ENCODE assay signal across 33 cellular contexts in the genomic region with DNA sequence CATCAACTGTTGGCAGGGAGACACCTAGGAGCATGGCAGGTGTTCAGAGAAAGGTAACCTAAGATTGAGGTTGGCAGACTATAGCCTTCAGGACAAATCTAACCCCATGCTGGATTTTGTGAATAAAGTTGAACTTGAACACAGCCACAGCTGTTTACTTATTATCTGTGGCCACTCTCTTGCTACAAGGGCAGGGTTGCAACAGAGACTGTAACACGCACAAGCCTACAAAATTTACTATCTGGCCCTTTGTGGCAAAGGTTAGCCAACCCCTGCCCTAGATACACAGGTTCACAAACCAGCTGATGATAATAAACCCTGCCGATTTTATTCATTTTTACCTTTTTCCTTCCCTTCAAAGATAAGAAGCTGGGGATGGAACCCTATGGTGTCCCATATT. TPM values are rescaled to one million over a fixed set of nuclear protein-coding genes. Genes with fewer than 3 reads are reported as not detected.
"Had no signal": no experiment of that assay in that cellular context is flagged by ENCODE, and none has a peak within 500 bp of the region (broad histone marks: within the 10 kb centered on the region; RNA-seq: fewer than 3 reads in every experiment).

No MANE protein-coding gene starts in this region.

- H3K27ac ChIP-seq: coronary artery, esophagus muscularis mucosa, foreskin keratinocyte, gastroesophageal sphincter, heart left ventricle, left ventricle myocardium inferior, lower lobe of right lung, parathyroid adenoma, thyroid gland, vagina had no signal

- H3K27me3 ChIP-seq: esophagus muscularis mucosa, foreskin keratinocyte, gastroesophageal sphincter, heart left ventricle, thyroid gland, vagina had no signal

- H3K27me3 Mint-ChIP-seq: progenitor cell of endocrine pancreas; stimulated activated naive CD8-positive, alpha-beta T cell treated with anti-CD3 and anti-CD28 coated beads, Interleukin-15, amount 100 ng/mL, for 72 hours had no signal

- ATAC-seq: foreskin keratinocyte; gastroesophageal sphincter; heart left ventricle; left cardiac atrium; lower lobe of right lung; natural killer cell; sciatic nerve; stimulated activated naive CD8-positive, alpha-beta T cell treated with anti-CD3 and anti-CD28 coated beads, Interleukin-15, amount 100 ng/mL, for 72 hours had no signal

- H3K4me2 ChIP-seq: smooth muscle cell had no signal

- H3K9ac ChIP-seq: parathyroid adenoma had no signal

- H2AFZ ChIP-seq: parathyroid adenoma had no signal

- H3K4me3 ChIP-seq: coronary artery, esophagus muscularis mucosa, gastroesophageal sphincter, heart left ventricle, left ventricle myocardium inferior, lower lobe of right lung, smooth muscle cell, thyroid gland, vagina had no signal

- H3K27ac Mint-ChIP-seq: natural killer cell; progenitor cell of endocrine pancreas; stimulated activated naive CD8-positive, alpha-beta T cell treated with anti-CD3 and anti-CD28 coated beads, Interleukin-15, amount 100 ng/mL, for 72 hours had no signal

- H3K9me3 Mint-ChIP-seq: natural killer cell; stimulated activated naive CD8-positive, alpha-beta T cell treated with anti-CD3 and anti-CD28 coated beads, Interleukin-15, amount 100 ng/mL, for 72 hours had no signal

- H3K9me3 ChIP-seq: esophagus muscularis mucosa, gastroesophageal sphincter, heart left ventricle, left ventricle myocardium inferior, lower lobe of right lung, thyroid gland, vagina had no signal

- H3K4me3 Mint-ChIP-seq: natural killer cell; stimulated activated naive CD8-positive, alpha-beta T cell treated with anti-CD3 and anti-CD28 coated beads, Interleukin-15, amount 100 ng/mL, for 72 hours had no signal

- FAIRE-seq: endothelial cell of umbilical vein, islet of Langerhans had no signal

- H3K79me2 ChIP-seq: parathyroid adenoma had no signal

- DNase-seq: dermis blood vessel endothelial cell; effector memory CD4-positive, alpha-beta T cell; foreskin keratinocyte; heart left ventricle; hippocampal formation; left cardiac atrium; left ventricle myocardium inferior; lower lobe of right lung; natural killer cell; stimulated activated CD4-positive, alpha-beta T cell treated with anti-CD3 and anti-CD28 coated beads, Interleukin-12 subunit alpha, Interleukin-12 subunit beta, amount 100 ng/mL, for 4 hours; stimulated activated CD4-positive, alpha-beta T cell treated with anti-CD3 and anti-CD28 coated beads, Interleukin-1b, Interleukin-23, amount 100 ng/mL, for 48 hours; stimulated activated CD4-positive, alpha-beta T cell treated with anti-CD3 and anti-CD28 coated beads, Interleukin-4, amount 100 ng/mL, for 1 hour; stimulated activated CD8-positive, alpha-beta memory T cell treated with anti-CD3 and anti-CD28 coated beads, Interleukin-4, amount 100 ng/mL, for 48 hours; stimulated activated naive CD4-positive, alpha-beta T cell; stimulated activated naive CD8-positive, alpha-beta T cell treated with anti-CD3 and anti-CD28 coated beads, Interleukin-15, amount 100 ng/mL, for 72 hours; thyroid gland; trophoblast cell had no signal

RNA-seq across cellular contexts. Expression of a gene that starts 25.5 kb away (rescaled TPM):
- total RNA-seq: dermis blood vessel endothelial cell, endothelial cell of umbilical vein, fibroblast of lung, heart left ventricle, left cardiac atrium, left ventricle myocardium inferior, mesenteric fat pad, myocyte, omental fat pad, progenitor cell of endocrine pancreas, sciatic nerve, smooth muscle cell, subcutaneous adipose tissue, ureter had no signal
- polyA plus RNA-seq: endothelial cell of umbilical vein, fibroblast of lung, heart left ventricle, smooth muscle cell had no signal
